Comparison of ENCODE assay signal across 8 cellular contexts in the genomic region with DNA sequence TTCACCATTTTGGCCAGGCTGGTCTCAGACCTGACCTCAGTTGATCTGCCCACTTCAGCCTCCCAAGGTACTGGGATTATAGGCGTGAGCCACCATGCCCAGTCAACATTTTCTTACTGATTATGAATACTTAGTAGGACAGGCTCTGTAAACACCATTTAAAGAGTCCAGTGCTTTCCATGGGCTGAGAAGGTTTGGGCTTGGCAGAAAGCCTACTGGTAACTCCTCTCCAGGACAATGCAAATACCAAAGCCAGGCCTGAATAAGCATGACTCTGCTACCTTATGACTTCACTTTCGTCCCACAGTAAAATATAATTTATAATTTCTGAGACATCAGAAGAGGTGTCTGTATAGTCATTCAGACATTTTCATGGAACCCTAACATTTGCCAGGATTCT.
"Had no signal": no experiment of that assay in that cellular context is flagged by ENCODE, and none has a peak within 500 bp of the region (broad histone marks: within the 10 kb centered on the region; RNA-seq: fewer than 3 reads in every experiment).

No MANE protein-coding gene starts in this region.

- H3K27me3 Mint-ChIP-seq: activated CD8-positive, alpha-beta memory T cell treated with anti-CD3 and anti-CD28 coated beads, Interleukin-2, amount 10 ng/mL, durations not matched to agents 7 days and 5 days; activated CD8-positive, alpha-beta T cell treated with anti-CD3 and anti-CD28 coated beads for 36 hours; central memory CD8-positive, alpha-beta T cell; T-helper 17 cell had no signal

- H3K4me1 ChIP-seq: pancreas, thyroid gland had no signal

- H3K27me3 ChIP-seq: pancreas, thyroid gland had no signal

- H3K36me3 Mint-ChIP-seq: activated CD8-positive, alpha-beta memory T cell treated with anti-CD3 and anti-CD28 coated beads, Interleukin-2, amount 10 ng/mL, durations not matched to agents 7 days and 5 days had no signal

- DNase-seq: activated gamma-delta T cell had no signal

- H3K27ac ChIP-seq: pancreas had no signal

- H3K4me3 ChIP-seq: pancreas, thyroid gland had no signal

- H3K4me1 Mint-ChIP-seq: activated CD8-positive, alpha-beta memory T cell treated with anti-CD3 and anti-CD28 coated beads, Interleukin-2, amount 10 ng/mL, durations not matched to agents 7 days and 5 days; central memory CD8-positive, alpha-beta T cell; nephron had no signal

- H3K36me3 ChIP-seq: pancreas, thyroid gland had no signal

- H3K4me3 Mint-ChIP-seq: activated CD8-positive, alpha-beta memory T cell treated with anti-CD3 and anti-CD28 coated beads, Interleukin-2, amount 10 ng/mL, durations not matched to agents 7 days and 5 days; activated CD8-positive, alpha-beta T cell treated with anti-CD3 and anti-CD28 coated beads for 36 hours; central memory CD8-positive, alpha-beta T cell; nephron; T-helper 17 cell had no signal

- H3K9me3 ChIP-seq: pancreas, thyroid gland had no signal

- H3K9me3 Mint-ChIP-seq: activated CD8-positive, alpha-beta T cell treated with anti-CD3 and anti-CD28 coated beads for 36 hours; central memory CD8-positive, alpha-beta T cell; nephron had no signal

- H3K27ac Mint-ChIP-seq: activated CD8-positive, alpha-beta memory T cell treated with anti-CD3 and anti-CD28 coated beads, Interleukin-2, amount 10 ng/mL, durations not matched to agents 7 days and 5 days; activated CD8-positive, alpha-beta T cell treated with anti-CD3 and anti-CD28 coated beads for 36 hours; nephron; T-helper 17 cell had no signal
